In the genomic region with DNA sequence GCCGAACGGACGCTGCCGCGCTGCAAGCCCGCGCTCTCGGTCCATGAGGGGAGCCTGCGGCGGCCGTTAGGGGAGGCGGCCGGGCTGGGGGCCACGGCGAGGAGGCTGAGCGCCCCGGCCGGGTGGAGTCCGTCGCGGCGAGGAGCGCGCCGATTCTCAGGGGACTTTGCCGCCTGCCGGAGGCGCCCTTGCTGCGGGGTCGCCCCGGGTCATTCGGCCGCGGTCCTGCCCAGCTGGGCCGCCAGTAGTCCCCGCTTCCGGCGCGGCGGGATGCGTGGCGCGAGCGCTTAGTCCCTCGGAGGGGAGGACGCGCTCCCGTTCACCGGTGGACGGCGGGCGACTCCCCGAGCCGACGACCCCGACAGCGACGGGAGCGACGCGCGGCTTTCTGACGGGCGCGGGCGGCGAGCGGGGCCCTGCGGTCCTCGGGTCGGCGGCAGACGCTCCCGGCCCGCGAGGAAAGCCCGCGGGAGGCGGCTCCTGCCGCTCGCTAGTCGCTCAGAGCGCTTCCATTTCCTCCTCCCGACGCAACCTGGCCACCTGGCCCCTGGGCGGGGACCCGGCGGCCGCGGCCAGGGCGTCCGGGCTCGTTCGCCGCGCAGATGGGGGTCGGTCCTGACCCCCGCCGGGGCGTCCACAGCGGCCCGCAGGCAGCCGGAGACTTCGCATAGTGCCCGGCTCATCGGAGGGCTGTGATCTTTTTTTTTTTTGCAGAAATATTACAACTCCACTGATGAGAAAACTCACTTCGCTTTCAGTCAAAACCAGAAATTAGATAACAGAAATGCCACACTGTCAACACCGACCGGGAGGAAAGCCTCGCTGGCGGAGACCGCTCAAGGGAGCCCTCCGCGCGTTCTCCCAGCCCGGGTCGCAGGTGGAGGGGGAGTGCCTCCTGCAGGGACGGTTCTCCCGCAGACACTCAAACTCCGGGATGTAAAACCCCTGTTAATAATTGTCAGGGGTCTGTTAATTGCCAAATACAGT, we compare ENCODE assay signal across 8 cellular contexts. TPM values are rescaled to one million over a fixed set of nuclear protein-coding genes. Genes with fewer than 3 reads are reported as not detected.
DNase-seq lines count a peak whose midpoint lies in the region; ATAC-seq and TF ChIP-seq lines count a peak whose summit lies in the region.

No MANE protein-coding gene starts in this region.

- ATAC-seq in CD4-positive, CD25-positive, alpha-beta regulatory T cell (ENCODE audit: low read depth in 2 of 2) = peak in 1 of 2 donors; percentile 1
- ATAC-seq in GM18870 (IDR thresholded peaks at IDR 0.05; ENCODE audit: unreplicated experiment) (peak; percentile 17), HG03045 (IDR thresholded peaks at IDR 0.05; ENCODE audit: unreplicated experiment) (peak; percentile 15)

- TF ChIP-seq CTCF in cardiac muscle cell (IDR thresholded peaks at IDR 0.05; ENCODE audit: low read depth, low read length) = no peak
- peak; percentile 19 for TF ChIP-seq CTCF in progenitor cell of endocrine pancreas (IDR thresholded peaks at IDR 0.05; ENCODE audit: unreplicated experiment)

- H3K9me3 ChIP-seq in CD4-positive, CD25-positive, alpha-beta regulatory T cell (ENCODE audit: control insufficient read depth in 2 of 2, low read length in 2 of 2) = no peaks in the 10 kb centered on the region
- H3K9me3 ChIP-seq in cardiac muscle cell (ENCODE audit: low read depth) = no peaks in the 10 kb centered on the region

- peak overlapping the region; percentile 39 for H3K4me3 ChIP-seq in CD4-positive, CD25-positive, alpha-beta regulatory T cell (ENCODE audit: low read depth, low read length)
- H3K4me3 ChIP-seq in cardiac muscle cell = peak overlapping the region; percentile 83

- H3K36me3 ChIP-seq in CD4-positive, CD25-positive, alpha-beta regulatory T cell (ENCODE audit: control insufficient read depth, insufficient read depth, low read length) = peaks cover 3% of the 10 kb centered on the region
- no peaks in the 10 kb centered on the region for H3K36me3 ChIP-seq in cardiac muscle cell

- H3K27ac ChIP-seq in CD4-positive, CD25-positive, alpha-beta regulatory T cell (ENCODE audit: insufficient read depth, low read length, poor library complexity, severe bottlenecking) = peak overlapping the region; percentile 97
- peak overlapping the region; percentile 89 for H3K27ac ChIP-seq in cardiac muscle cell

- peaks cover 13 to 44% (median 25%) of the 10 kb centered on the region in 4 donors for H3K4me1 Mint-ChIP-seq in CD4-positive, CD25-positive, alpha-beta regulatory T cell
- H3K4me1 Mint-ChIP-seq in progenitor cell of endocrine pancreas (ENCODE audit: low read depth) = peaks cover 11% of the 10 kb centered on the region

- peak in 2 of 3 donors; percentile 39 to 43 for DNase-seq in CD4-positive, CD25-positive, alpha-beta regulatory T cell
- peak; percentile 92 for DNase-seq in NCI-H69 (lab: John Stamatoyannopoulos, UW)
- peak; percentile 35 for DNase-seq in activated naive CD4-positive, alpha-beta T cell treated with Interleukin-2 at 50 U/mL for 16 hours
- DNase-seq in cardiac muscle cell (ENCODE audit: low read depth in 1 of 2, low spot score in 1 of 2) = peak; percentile 13 to 63
- peak; percentile 31 for DNase-seq in progenitor cell of endocrine pancreas (ENCODE audit: low spot score, unreplicated experiment)
- DNase-seq in NCI-H524 treated with DMSO at 0.1 percent for 48 hours (lab: John Stamatoyannopoulos, UW) = no peak

- peaks cover 12% of the 10 kb centered on the region for H3K4me1 ChIP-seq in CD4-positive, CD25-positive, alpha-beta regulatory T cell (ENCODE audit: control insufficient read depth, insufficient read depth, low read length, poor library complexity, severe bottlenecking)
- no peaks in the 10 kb centered on the region for H3K4me1 ChIP-seq in cardiac muscle cell (ENCODE audit: low read depth)

- H3K27ac Mint-ChIP-seq in CD4-positive, CD25-positive, alpha-beta regulatory T cell = peak overlapping the region; percentile 90 to 100 (median 93)
- H3K27ac Mint-ChIP-seq in progenitor cell of endocrine pancreas = peak overlapping the region; percentile 97

- peaks cover 4% of the 10 kb centered on the region for H3K36me3 Mint-ChIP-seq in CD4-positive, CD25-positive, alpha-beta regulatory T cell
- H3K36me3 Mint-ChIP-seq in progenitor cell of endocrine pancreas (ENCODE audit: insufficient read depth) = peaks cover 11% of the 10 kb centered on the region

- peak overlapping the region; percentile 88 to 100 (median 95) for H3K4me3 Mint-ChIP-seq in CD4-positive, CD25-positive, alpha-beta regulatory T cell
- peak overlapping the region; percentile 90 for H3K4me3 Mint-ChIP-seq in progenitor cell of endocrine pancreas (ENCODE audit: low read depth)

- peaks cover 15% of the 10 kb centered on the region for H3K27me3 Mint-ChIP-seq in CD4-positive, CD25-positive, alpha-beta regulatory T cell
- H3K27me3 Mint-ChIP-seq in progenitor cell of endocrine pancreas = peaks cover 14% of the 10 kb centered on the region

- H3K27me3 ChIP-seq in CD4-positive, CD25-positive, alpha-beta regulatory T cell (ENCODE audit: control insufficient read depth, insufficient read depth, low read length) = no peaks in the 10 kb centered on the region
- peaks cover 15% of the 10 kb centered on the region for H3K27me3 ChIP-seq in cardiac muscle cell

- peaks cover 0 to 6% (median 1%) of the 10 kb centered on the region in 7 donors for H3K9me3 Mint-ChIP-seq in CD4-positive, CD25-positive, alpha-beta regulatory T cell
- H3K9me3 Mint-ChIP-seq in progenitor cell of endocrine pancreas (ENCODE audit: low read depth) = peaks cover 3% of the 10 kb centered on the region

RNA-seq across cellular contexts. Expression of gene ZBTB21, which starts 0.6 kb away (rescaled TPM):
- 107 TPM for total RNA-seq in CD4-positive, CD25-positive, alpha-beta regulatory T cell
- 1 to 10 TPM; 2.4 to 8.0 (median 5.2) TPM for polyA plus RNA-seq in CD4-positive, CD25-positive, alpha-beta regulatory T cell
- total RNA-seq in cardiac muscle cell = 3.1 and 3.7 TPM in 2 replicates
- polyA plus RNA-seq in cardiac muscle cell = 2.3 and 2.6 TPM in 2 replicates
- 15.7 and 18.6 TPM in 2 replicates for total RNA-seq in progenitor cell of endocrine pancreas

RNA-seq across cellular contexts. Expression of gene C2CD2, which starts 57.0 kb away (rescaled TPM):
- total RNA-seq in CD4-positive, CD25-positive, alpha-beta regulatory T cell = 15.3 TPM
- polyA plus RNA-seq in CD4-positive, CD25-positive, alpha-beta regulatory T cell = 1 to 10 TPM; 1.7 to 2.9 (median 2.0) TPM
- total RNA-seq in cardiac muscle cell (12.4 and 16.9 TPM in 2 replicates), progenitor cell of endocrine pancreas (24.8 and 26.3 TPM in 2 replicates)
- 8.7 and 15.8 TPM in 2 replicates for polyA plus RNA-seq in cardiac muscle cell
